ENCODE assay signal across 1 cellular context in the genomic region with DNA sequence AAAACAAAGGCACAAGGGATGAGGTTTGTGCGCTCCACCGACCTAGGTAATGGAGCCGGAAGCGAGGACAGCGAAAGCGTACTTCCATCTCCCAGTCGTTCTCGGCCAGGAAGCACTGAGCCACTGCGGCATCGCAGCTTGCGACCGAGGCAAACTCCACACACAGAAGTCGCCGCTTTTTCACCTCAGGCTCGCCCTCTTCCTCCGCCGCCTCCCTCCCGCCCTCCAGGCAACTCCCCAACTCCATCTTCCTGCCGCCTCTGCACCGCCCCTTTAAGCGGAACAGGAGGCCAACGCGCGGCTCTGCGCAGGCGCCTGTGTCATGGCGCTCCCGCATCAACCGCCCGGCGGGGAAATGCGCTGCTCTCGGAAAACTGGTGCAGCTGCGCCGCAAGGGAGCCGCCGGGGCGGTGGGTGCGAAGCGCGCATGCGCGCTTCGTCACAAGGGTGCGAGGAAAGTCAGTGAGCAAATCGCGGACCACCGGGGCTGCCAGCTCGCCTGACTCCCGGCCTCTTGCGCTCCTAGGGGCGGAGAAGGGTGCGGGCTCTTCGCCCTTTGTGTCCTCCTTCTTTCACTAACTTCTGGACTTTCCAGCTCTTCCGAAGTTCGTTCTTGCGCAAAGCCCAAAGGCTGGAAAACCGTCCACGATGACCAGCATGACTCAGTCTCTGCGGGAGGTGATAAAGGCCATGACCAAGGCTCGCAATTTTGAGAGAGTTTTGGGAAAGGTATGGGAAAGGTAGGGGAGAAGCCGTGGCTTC.
TF ChIP-seq lines count a peak whose summit lies in the region.

A gene (plus strand): TSS at position 462 of the 762 bp plus-strand sequence. CDS start 187 bp downstream, at position 649.
A gene with protein sequence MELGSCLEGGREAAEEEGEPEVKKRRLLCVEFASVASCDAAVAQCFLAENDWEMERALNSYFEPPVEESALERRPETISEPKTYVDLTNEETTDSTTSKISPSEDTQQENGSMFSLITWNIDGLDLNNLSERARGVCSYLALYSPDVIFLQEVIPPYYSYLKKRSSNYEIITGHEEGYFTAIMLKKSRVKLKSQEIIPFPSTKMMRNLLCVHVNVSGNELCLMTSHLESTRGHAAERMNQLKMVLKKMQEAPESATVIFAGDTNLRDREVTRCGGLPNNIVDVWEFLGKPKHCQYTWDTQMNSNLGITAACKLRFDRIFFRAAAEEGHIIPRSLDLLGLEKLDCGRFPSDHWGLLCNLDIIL (minus strand): TSS at position 284 of the 762 bp plus-strand sequence. CDS start 37 bp downstream, at position 247.

TF ChIP-seq in K562, 482 proteins besides CTCF, POLR2A, EP300 and RAD21 (continued from another document and continues in another):
- TF ChIP-seq, protein P1, sequence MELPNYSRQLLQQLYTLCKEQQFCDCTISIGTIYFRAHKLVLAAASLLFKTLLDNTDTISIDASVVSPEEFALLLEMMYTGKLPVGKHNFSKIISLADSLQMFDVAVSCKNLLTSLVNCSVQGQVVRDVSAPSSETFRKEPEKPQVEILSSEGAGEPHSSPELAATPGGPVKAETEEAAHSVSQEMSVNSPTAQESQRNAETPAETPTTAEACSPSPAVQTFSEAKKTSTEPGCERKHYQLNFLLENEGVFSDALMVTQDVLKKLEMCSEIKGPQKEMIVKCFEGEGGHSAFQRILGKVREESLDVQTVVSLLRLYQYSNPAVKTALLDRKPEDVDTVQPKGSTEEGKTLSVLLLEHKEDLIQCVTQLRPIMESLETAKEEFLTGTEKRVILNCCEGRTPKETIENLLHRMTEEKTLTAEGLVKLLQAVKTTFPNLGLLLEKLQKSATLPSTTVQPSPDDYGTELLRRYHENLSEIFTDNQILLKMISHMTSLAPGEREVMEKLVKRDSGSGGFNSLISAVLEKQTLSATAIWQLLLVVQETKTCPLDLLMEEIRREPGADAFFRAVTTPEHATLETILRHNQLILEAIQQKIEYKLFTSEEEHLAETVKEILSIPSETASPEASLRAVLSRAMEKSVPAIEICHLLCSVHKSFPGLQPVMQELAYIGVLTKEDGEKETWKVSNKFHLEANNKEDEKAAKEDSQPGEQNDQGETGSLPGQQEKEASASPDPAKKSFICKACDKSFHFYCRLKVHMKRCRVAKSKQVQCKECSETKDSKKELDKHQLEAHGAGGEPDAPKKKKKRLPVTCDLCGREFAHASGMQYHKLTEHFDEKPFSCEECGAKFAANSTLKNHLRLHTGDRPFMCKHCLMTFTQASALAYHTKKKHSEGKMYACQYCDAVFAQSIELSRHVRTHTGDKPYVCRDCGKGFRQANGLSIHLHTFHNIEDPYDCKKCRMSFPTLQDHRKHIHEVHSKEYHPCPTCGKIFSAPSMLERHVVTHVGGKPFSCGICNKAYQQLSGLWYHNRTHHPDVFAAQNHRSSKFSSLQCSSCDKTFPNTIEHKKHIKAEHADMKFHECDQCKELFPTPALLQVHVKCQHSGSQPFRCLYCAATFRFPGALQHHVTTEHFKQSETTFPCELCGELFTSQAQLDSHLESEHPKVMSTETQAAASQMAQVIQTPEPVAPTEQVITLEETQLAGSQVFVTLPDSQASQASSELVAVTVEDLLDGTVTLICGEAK (IDR thresholded peaks at IDR 0.05), result peak; percentile 95
- TF ChIP-seq, protein P1 (CRISPR knock-in tag; IDR thresholded peaks at IDR 0.05), result no peak
- TF ChIP-seq TRIM28 (IDR thresholded peaks at IDR 0.05) (peak; percentile 39; the same call in 1 of the 2 replicates), PURB (CRISPR knock-in tag; IDR thresholded peaks at IDR 0.05; ENCODE audit: low read depth) (no peak), DNMT1 (IDR thresholded peaks at IDR 0.05) (0 out of 2 replicates have a peak, but pooled peaks have one; percentile 9), ZNF766 (CRISPR knock-in tag; conservative IDR thresholded peaks at IDR 0.05) (peak; percentile 1; the same call in 1 of the 2 replicates), RFX5 (IDR thresholded peaks at IDR 0.05; ENCODE audit: low read depth, low read length) (no peak), DIDO1 (tag; IDR thresholded peaks at IDR 0.05; ENCODE audit: low read depth) (no peak), ZNF696 (CRISPR knock-in tag; conservative IDR thresholded peaks at IDR 0.05) (no peak), RBM14 (IDR thresholded peaks at IDR 0.05; ENCODE audit: borderline replicate concordance, insufficient read depth, low read depth, low read length) (no peak), KLF16 (IDR thresholded peaks at IDR 0.05) (no peak), MEF2A (IDR thresholded peaks at IDR 0.05; ENCODE audit: control insufficient read depth, low read depth, low read length) (peak; percentile 33; the same call in 1 of the 2 replicates), CBFA2T3 (IDR thresholded peaks at IDR 0.05) (peak; percentile 25; the same call in 1 of the 2 replicates), BCL6 (CRISPR knock-in tag; IDR thresholded peaks at IDR 0.05) (no peak), ZNF232 (CRISPR knock-in tag; IDR thresholded peaks at IDR 0.05) (no peak), EWSR1 (IDR thresholded peaks at IDR 0.05; ENCODE audit: borderline replicate concordance, low read depth, partially characterized antibody) (no peak), ARNT (IDR thresholded peaks at IDR 0.05) (peak in 1 of 2 experiments; percentile 47; a peak in 1 of 4 replicates), SMAD1 (IDR thresholded peaks at IDR 0.05; ENCODE audit: low read depth, low read length, partially characterized antibody) (peak; percentile 25), TCF3 (CRISPR knock-in tag; IDR thresholded peaks at IDR 0.05) (peak; percentile 50; the same call in 1 of the 2 replicates), ZNF184 (CRISPR knock-in tag; IDR thresholded peaks at IDR 0.05) (no peak), KAT7 (CRISPR knock-in tag; IDR thresholded peaks at IDR 0.05; ENCODE audit: borderline replicate concordance) (no peak), HSF4 (CRISPR knock-in tag; IDR thresholded peaks at IDR 0.05; ENCODE audit: borderline replicate concordance) (no peak), SAFB (IDR thresholded peaks at IDR 0.05; ENCODE audit: borderline replicate concordance, low read depth, low read length) (no peak; the same call in 1 of the 2 replicates), ZNF583 (CRISPR knock-in tag; IDR thresholded peaks at IDR 0.05) (no peak), TBP (optimal IDR thresholded peaks at IDR 0.05; ENCODE audit: low read depth, low read length) (peak; percentile 65), NEUROD1 (IDR thresholded peaks at IDR 0.05; ENCODE audit: borderline replicate concordance, low read depth, low read length, partially characterized antibody) (peak; percentile 94), LCOR (CRISPR knock-in tag; IDR thresholded peaks at IDR 0.05) (no peak; the same call in 1 of the 2 replicates), ZNF217 (CRISPR knock-in tag; IDR thresholded peaks at IDR 0.05) (no peak), TAF7 (tag; IDR thresholded peaks at IDR 0.05) (peak; percentile 77), SP2 (IDR thresholded peaks at IDR 0.05; ENCODE audit: extremely low read depth, low read depth, low read length, poor library complexity, severe bottlenecking) (peak; percentile 18), ETV1 (tag; conservative IDR thresholded peaks at IDR 0.05; ENCODE audit: low read depth) (peak; percentile 80)
- TF ChIP-seq, protein P2, sequence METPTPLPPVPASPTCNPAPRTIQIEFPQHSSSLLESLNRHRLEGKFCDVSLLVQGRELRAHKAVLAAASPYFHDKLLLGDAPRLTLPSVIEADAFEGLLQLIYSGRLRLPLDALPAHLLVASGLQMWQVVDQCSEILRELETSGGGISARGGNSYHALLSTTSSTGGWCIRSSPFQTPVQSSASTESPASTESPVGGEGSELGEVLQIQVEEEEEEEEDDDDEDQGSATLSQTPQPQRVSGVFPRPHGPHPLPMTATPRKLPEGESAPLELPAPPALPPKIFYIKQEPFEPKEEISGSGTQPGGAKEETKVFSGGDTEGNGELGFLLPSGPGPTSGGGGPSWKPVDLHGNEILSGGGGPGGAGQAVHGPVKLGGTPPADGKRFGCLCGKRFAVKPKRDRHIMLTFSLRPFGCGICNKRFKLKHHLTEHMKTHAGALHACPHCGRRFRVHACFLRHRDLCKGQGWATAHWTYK (CRISPR knock-in tag; IDR thresholded peaks at IDR 0.05), result no peak
- TF ChIP-seq, protein P3, sequence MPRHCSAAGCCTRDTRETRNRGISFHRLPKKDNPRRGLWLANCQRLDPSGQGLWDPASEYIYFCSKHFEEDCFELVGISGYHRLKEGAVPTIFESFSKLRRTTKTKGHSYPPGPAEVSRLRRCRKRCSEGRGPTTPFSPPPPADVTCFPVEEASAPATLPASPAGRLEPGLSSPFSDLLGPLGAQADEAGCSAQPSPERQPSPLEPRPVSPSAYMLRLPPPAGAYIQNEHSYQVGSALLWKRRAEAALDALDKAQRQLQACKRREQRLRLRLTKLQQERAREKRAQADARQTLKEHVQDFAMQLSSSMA (CRISPR knock-in tag; IDR thresholded peaks at IDR 0.05), result no peak
- TF ChIP-seq, protein P4, sequence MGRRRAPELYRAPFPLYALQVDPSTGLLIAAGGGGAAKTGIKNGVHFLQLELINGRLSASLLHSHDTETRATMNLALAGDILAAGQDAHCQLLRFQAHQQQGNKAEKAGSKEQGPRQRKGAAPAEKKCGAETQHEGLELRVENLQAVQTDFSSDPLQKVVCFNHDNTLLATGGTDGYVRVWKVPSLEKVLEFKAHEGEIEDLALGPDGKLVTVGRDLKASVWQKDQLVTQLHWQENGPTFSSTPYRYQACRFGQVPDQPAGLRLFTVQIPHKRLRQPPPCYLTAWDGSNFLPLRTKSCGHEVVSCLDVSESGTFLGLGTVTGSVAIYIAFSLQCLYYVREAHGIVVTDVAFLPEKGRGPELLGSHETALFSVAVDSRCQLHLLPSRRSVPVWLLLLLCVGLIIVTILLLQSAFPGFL (CRISPR knock-in tag; IDR thresholded peaks at IDR 0.05), result no peak; the same call in 1 of the 2 replicates
- TF ChIP-seq, protein P5, sequence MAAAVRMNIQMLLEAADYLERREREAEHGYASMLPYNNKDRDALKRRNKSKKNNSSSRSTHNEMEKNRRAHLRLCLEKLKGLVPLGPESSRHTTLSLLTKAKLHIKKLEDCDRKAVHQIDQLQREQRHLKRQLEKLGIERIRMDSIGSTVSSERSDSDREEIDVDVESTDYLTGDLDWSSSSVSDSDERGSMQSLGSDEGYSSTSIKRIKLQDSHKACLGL (CRISPR knock-in tag; IDR thresholded peaks at IDR 0.05; ENCODE audit: borderline replicate concordance, poor library complexity, severe bottlenecking), result no peak
- TF ChIP-seq, protein P6, sequence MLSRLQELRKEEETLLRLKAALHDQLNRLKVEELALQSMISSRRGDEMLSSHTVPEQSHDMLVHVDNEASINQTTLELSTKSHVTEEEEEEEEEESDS (CRISPR knock-in tag; IDR thresholded peaks at IDR 0.05), result no peak
- TF ChIP-seq, protein P7, sequence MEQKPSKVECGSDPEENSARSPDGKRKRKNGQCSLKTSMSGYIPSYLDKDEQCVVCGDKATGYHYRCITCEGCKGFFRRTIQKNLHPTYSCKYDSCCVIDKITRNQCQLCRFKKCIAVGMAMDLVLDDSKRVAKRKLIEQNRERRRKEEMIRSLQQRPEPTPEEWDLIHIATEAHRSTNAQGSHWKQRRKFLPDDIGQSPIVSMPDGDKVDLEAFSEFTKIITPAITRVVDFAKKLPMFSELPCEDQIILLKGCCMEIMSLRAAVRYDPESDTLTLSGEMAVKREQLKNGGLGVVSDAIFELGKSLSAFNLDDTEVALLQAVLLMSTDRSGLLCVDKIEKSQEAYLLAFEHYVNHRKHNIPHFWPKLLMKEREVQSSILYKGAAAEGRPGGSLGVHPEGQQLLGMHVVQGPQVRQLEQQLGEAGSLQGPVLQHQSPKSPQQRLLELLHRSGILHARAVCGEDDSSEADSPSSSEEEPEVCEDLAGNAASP (IDR thresholded peaks at IDR 0.05), result no peak
- TF ChIP-seq, protein P8, sequence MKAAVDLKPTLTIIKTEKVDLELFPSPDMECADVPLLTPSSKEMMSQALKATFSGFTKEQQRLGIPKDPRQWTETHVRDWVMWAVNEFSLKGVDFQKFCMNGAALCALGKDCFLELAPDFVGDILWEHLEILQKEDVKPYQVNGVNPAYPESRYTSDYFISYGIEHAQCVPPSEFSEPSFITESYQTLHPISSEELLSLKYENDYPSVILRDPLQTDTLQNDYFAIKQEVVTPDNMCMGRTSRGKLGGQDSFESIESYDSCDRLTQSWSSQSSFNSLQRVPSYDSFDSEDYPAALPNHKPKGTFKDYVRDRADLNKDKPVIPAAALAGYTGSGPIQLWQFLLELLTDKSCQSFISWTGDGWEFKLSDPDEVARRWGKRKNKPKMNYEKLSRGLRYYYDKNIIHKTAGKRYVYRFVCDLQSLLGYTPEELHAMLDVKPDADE (conservative IDR thresholded peaks at IDR 0.05; ENCODE audit: control insufficient read depth, low read depth, low read length), result peak; percentile 73
- TF ChIP-seq, protein P9, sequence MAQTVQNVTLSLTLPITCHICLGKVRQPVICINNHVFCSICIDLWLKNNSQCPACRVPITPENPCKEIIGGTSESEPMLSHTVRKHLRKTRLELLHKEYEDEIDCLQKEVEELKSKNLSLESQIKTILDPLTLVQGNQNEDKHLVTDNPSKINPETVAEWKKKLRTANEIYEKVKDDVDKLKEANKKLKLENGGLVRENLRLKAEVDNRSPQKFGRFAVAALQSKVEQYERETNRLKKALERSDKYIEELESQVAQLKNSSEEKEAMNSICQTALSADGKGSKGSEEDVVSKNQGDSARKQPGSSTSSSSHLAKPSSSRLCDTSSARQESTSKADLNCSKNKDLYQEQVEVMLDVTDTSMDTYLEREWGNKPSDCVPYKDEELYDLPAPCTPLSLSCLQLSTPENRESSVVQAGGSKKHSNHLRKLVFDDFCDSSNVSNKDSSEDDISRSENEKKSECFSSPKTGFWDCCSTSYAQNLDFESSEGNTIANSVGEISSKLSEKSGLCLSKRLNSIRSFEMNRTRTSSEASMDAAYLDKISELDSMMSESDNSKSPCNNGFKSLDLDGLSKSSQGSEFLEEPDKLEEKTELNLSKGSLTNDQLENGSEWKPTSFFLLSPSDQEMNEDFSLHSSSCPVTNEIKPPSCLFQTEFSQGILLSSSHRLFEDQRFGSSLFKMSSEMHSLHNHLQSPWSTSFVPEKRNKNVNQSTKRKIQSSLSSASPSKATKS (CRISPR knock-in tag; IDR thresholded peaks at IDR 0.05), result 0 out of 2 replicates have a peak, but pooled peaks have one; percentile 61
